30 cellular contexts compared by ENCODE assay signal in the genomic region with DNA sequence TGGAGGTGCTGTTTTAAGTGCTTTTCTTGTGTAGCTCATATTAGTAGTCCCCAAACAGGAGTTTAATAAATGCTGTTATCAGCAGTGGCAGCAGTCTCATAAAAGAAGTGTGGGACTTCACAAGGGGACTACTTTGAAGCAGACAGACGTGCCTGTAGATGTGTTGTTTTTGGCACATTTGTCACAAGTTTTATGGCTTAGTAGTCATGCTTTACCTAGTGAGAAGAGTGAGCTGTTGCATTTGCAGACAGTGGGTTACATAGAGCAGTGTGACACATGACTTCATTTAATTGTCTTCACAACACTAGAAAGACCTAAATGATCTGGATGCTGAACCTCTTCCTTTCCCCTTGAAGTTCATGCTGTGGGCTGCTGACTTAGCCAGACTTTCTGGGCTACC.
"Had no signal": no experiment of that assay in that cellular context is flagged by ENCODE, and none has a peak within 500 bp of the region (broad histone marks: within the 10 kb centered on the region; RNA-seq: fewer than 3 reads in every experiment).

No MANE protein-coding gene starts in this region.

- DNase-seq: activated CD4-positive, alpha-beta T cell treated with anti-CD3 and anti-CD28 coated beads for 36 hours; activated CD4-positive, alpha-beta T cell treated with anti-CD3 and anti-CD28 coated beads, Interleukin-2, amount 10 ng/mL, durations not matched to agents 7 days and 5 days; activated CD4-positive, alpha-beta T cell treated with anti-CD3 and anti-CD28 coated beads, Interleukin-2, amount 50 U/mL, for 48 hours; activated CD8-positive, alpha-beta T cell treated with anti-CD3 and anti-CD28 coated beads, Interleukin-2, amount 10 ng/mL, durations not matched to agents 7 days and 5 days; activated gamma-delta T cell; activated naive CD4-positive, alpha-beta T cell treated with Interleukin-2 at 50 U/mL for 16 hours; activated naive CD8-positive, alpha-beta T cell treated with anti-CD3 and anti-CD28 coated beads, Interleukin-2, amount 10 ng/mL, durations not matched to agents 7 days and 5 days; activated T-cell treated with anti-CD3 and anti-CD28 coated beads, Interleukin-2, amount 50 U/mL, for 24 hours; amygdala; caudate nucleus; cerebellar nuclear complex; Kasumi-1; MG63; NCI-H1048; NCI-H146; NCI-H187 treated with DMSO at 0.1 percent for 48 hours; NCI-H510A; NCI-H526; NCI-H748 treated with DMSO at 0.1 percent for 48 hours; NK-92 treated with Interleukin-12 subunit alpha and Interleukin-12 subunit beta, amount 100 ng/mL, for 24 hours; PC-3; Peyer's patch; RPMI8226; SHP77 treated with DMSO at 0.1 percent for 48 hours; SK-N-SH had no signal

- H3K4me1 ChIP-seq: ascending aorta, Peyer's patch, SJSA1 had no signal

- H3K4me3 ChIP-seq: ascending aorta, MG63, Peyer's patch, SJSA1 had no signal

- FAIRE-seq: bronchial epithelial cell had no signal

- H3K27ac ChIP-seq: ascending aorta, Peyer's patch, SJSA1 had no signal

- H3K4me2 ChIP-seq: SK-N-SH had no signal

- ATAC-seq: activated CD4-positive, alpha-beta T cell treated with anti-CD3 and anti-CD28 coated beads for 36 hours; activated CD4-positive, CD25-positive, alpha-beta regulatory T cell treated with anti-CD3 and anti-CD28 coated beads, Interleukin-2, amount 50 U/mL, for 24 hours; activated CD8-positive, alpha-beta T cell treated with anti-CD3 and anti-CD28 coated beads, Interleukin-2, amount 10 ng/mL, durations not matched to agents 7 days and 5 days; PC-3; WTC11 had no signal

- H3K9me3 ChIP-seq: ascending aorta, MG63, Peyer's patch, SJSA1, SK-N-SH had no signal
